In genomic region chr3:23480981-23481380, GRCh38 we compare ENCODE assay signal across 21 cellular contexts.
"Had no signal": no experiment of that assay in that cellular context is flagged by ENCODE, and none has a peak within 500 bp of the region (broad histone marks: within the 10 kb centered on the region; RNA-seq: fewer than 3 reads in every experiment).

No MANE protein-coding gene starts in this region.

- H3K27ac Mint-ChIP-seq: activated CD4-positive, alpha-beta memory T cell treated with anti-CD3 and anti-CD28 coated beads, Interleukin-2, amount 10 ng/mL, durations not matched to agents 7 days and 5 days; activated CD4-positive, alpha-beta T cell treated with anti-CD3 and anti-CD28 coated beads, Interleukin-2, amount 10 ng/mL, durations not matched to agents 24 days and 14 days; activated naive CD4-positive, alpha-beta T cell treated with anti-CD3 and anti-CD28 coated beads, Interleukin-2, amount 50 U/mL, for 24 hours; activated T-helper 1 cell treated with anti-CD3 and anti-CD28 coated beads, Interleukin-12 subunit alpha, Interleukin-12 subunit beta, Interleukin-2, Interleukin-4 antibody, amounts not matched to agents 30 ng/mL and 10 ng/mL and 1 ng/mL, durations not matched to agents 14 hours and 24 hours and 36 hours; effector memory CD8-positive, alpha-beta T cell; naive thymus-derived CD8-positive, alpha-beta T cell had no signal

- H3K27ac ChIP-seq: brain microvascular endothelial cell, esophagus muscularis mucosa, heart left ventricle, left lung, prostate gland, tibial nerve had no signal

- H3K9me3 ChIP-seq: prostate gland had no signal

- H3K27me3 ChIP-seq: brain microvascular endothelial cell, esophagus muscularis mucosa, heart left ventricle, left lung, tibial nerve had no signal

- H3K4me3 ChIP-seq: esophagus muscularis mucosa, heart left ventricle, left lung, lung, prostate gland, tibial nerve had no signal

- H3K4me3 Mint-ChIP-seq: activated CD4-positive, alpha-beta memory T cell treated with anti-CD3 and anti-CD28 coated beads, Interleukin-2, amount 10 ng/mL, durations not matched to agents 7 days and 5 days; activated CD4-positive, alpha-beta T cell treated with anti-CD3 and anti-CD28 coated beads, Interleukin-2, amount 10 ng/mL, durations not matched to agents 24 days and 14 days; activated naive CD4-positive, alpha-beta T cell treated with anti-CD3 and anti-CD28 coated beads, Interleukin-2, amount 50 U/mL, for 24 hours; activated T-helper 1 cell treated with anti-CD3 and anti-CD28 coated beads, Interleukin-12 subunit alpha, Interleukin-12 subunit beta, Interleukin-2, Interleukin-4 antibody, amounts not matched to agents 30 ng/mL and 10 ng/mL and 1 ng/mL, durations not matched to agents 14 hours and 24 hours and 36 hours; effector memory CD8-positive, alpha-beta T cell; naive thymus-derived CD8-positive, alpha-beta T cell had no signal

- H3K4me1 Mint-ChIP-seq: activated CD4-positive, alpha-beta memory T cell treated with anti-CD3 and anti-CD28 coated beads, Interleukin-2, amount 10 ng/mL, durations not matched to agents 7 days and 5 days; activated CD4-positive, alpha-beta T cell treated with anti-CD3 and anti-CD28 coated beads, Interleukin-2, amount 10 ng/mL, durations not matched to agents 24 days and 14 days had no signal

- H3K36me3 ChIP-seq: brain microvascular endothelial cell, esophagus muscularis mucosa, heart left ventricle, prostate gland had no signal

- DNase-seq: activated CD4-positive, alpha-beta memory T cell treated with anti-CD3 and anti-CD28 coated beads, Interleukin-2, amount 10 ng/mL, durations not matched to agents 7 days and 5 days; activated CD4-positive, alpha-beta T cell treated with anti-CD3 and anti-CD28 coated beads, Interleukin-2, amount 10 ng/mL, durations not matched to agents 24 days and 14 days; activated gamma-delta T cell; aorta; brain microvascular endothelial cell; central memory CD4-positive, alpha-beta T cell; effector memory CD8-positive, alpha-beta T cell; heart left ventricle; naive thymus-derived CD8-positive, alpha-beta T cell; right cardiac atrium; stimulated activated CD4-positive, alpha-beta T cell treated with anti-CD3 and anti-CD28 coated beads, Interleukin-12 subunit alpha, Interleukin-12 subunit beta, amount 100 ng/mL, for 4 hours; stimulated activated CD4-positive, alpha-beta T cell treated with anti-CD3 and anti-CD28 coated beads, Interleukin-4, amount 100 ng/mL, for 4 hours; stimulated activated naive CD8-positive, alpha-beta T cell treated with anti-CD3 and anti-CD28 coated beads, Interleukin-15, Interleukin-2, amounts not matched to agents 100 U/mL and 50 U/mL, for 24 hours; T-helper 2 cell had no signal

- H3K27me3 Mint-ChIP-seq: activated CD4-positive, alpha-beta memory T cell treated with anti-CD3 and anti-CD28 coated beads, Interleukin-2, amount 10 ng/mL, durations not matched to agents 7 days and 5 days; activated CD4-positive, alpha-beta T cell treated with anti-CD3 and anti-CD28 coated beads, Interleukin-2, amount 10 ng/mL, durations not matched to agents 24 days and 14 days; activated naive CD4-positive, alpha-beta T cell treated with anti-CD3 and anti-CD28 coated beads, Interleukin-2, amount 50 U/mL, for 24 hours; naive thymus-derived CD8-positive, alpha-beta T cell had no signal

- H3K4me1 ChIP-seq: left lung, prostate gland had no signal
